Comparison of ENCODE assay signal across 13 cellular contexts in the genomic region with DNA sequence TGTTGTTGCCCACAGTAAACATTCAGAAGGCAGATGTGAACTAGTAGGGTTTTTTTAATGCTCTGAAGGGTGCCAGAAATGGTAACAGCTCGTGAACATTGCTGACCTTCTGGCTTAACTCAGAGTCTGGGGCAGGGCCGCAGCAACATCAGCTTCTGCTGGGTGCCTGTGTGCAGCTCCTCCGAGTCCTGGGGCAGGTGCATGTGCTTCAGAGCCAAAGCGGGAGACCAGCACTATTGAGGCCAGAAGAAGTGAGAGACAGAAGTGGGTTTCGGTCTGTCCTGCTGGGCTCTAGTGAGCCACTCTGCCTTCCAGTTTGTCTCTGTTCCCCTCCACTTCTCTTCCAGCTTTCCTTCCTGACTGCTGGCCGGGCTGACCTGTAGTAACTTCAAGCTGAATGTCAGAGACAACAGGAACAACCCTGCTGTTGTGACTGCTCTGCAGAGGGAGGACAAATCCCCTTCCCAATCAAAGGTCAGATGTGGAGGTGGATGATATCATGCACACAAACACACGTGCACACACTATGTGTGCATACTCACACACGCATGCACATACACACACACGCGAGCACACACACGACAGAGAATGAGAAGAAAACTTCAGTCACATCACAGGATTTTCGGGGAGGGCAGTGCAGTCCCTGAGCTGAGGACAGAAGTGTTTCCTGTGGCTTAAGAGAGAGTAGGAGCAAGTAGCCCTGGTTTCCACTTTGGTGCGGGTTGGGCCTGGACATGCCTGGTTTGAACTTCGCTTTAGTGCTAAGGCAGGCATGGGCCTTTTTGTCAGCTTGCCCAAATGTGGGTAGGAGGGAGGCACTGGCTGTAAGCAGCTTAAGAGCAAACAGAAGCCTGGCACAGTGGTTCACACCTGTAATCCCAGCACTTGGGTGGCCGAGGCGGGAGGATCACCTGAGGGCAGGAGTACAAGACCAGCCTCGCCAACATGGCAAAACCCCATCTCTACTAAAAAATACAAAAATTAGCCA. TPM values are rescaled to one million over a fixed set of nuclear protein-coding genes. Genes with fewer than 3 reads are reported as not detected.
A peak's percentile ranks its signal among the peaks of the same experiment; 100 is the strongest.
DNase-seq lines count a peak whose midpoint lies in the region; ATAC-seq, FAIRE-seq and TF ChIP-seq lines count a peak whose summit lies in the region.
"Not testable (repeated sequence)": the region's sequence is repeated elsewhere in the genome, so short reads cannot be mapped to it uniquely, and the experiment has no call there.
"Had no signal": no experiment of that assay in that cellular context is flagged by ENCODE, and none has a peak within 500 bp of the region (broad histone marks: within the 10 kb centered on the region; RNA-seq: fewer than 3 reads in every experiment).

No MANE protein-coding gene starts in this region.

- FAIRE-seq in GM18507 (lab: Jason Lieb, UNC) = peak; percentile 52

- H3K27ac Mint-ChIP-seq in T-helper 1 cell treated with Interleukin-12 subunit alpha and Interleukin-12 subunit beta and Interleukin-4 antibody, amounts not matched to agents 30 μg/mL and 1 μg/mL, for 36 hours = peak overlapping the region; percentile 26
- H3K27ac Mint-ChIP-seq in activated T-helper 17 cell treated with anti-CD3 and anti-CD28 coated beads, Interleukin-2, amount 50 U/mL, for 72 hours = not testable (repeated sequence)
- H3K27ac Mint-ChIP-seq in endothelial cell (ENCODE audit: unreplicated experiment) (peak overlapping the region; percentile 80), progenitor cell of endocrine pancreas (peak overlapping the region; percentile 22)

- not testable (repeated sequence) for H3K27me3 Mint-ChIP-seq in T-helper 1 cell treated with Interleukin-12 subunit alpha and Interleukin-12 subunit beta and Interleukin-4 antibody, amounts not matched to agents 30 μg/mL and 1 μg/mL, for 36 hours (ENCODE audit: low read depth); activated T-helper 17 cell treated with anti-CD3 and anti-CD28 coated beads, Interleukin-2, amount 50 U/mL, for 72 hours; endothelial cell (ENCODE audit: unreplicated experiment); progenitor cell of endocrine pancreas

- TF ChIP-seq CTCF in endothelial cell (IDR thresholded peaks at IDR 0.05; ENCODE audit: unreplicated experiment); progenitor cell of endocrine pancreas (IDR thresholded peaks at IDR 0.05; ENCODE audit: unreplicated experiment): not testable (repeated sequence)

- not testable (repeated sequence) for H3K9me3 Mint-ChIP-seq in T-helper 1 cell treated with Interleukin-12 subunit alpha and Interleukin-12 subunit beta and Interleukin-4 antibody, amounts not matched to agents 30 μg/mL and 1 μg/mL, for 36 hours; activated T-helper 17 cell treated with anti-CD3 and anti-CD28 coated beads, Interleukin-2, amount 50 U/mL, for 72 hours; endothelial cell (ENCODE audit: unreplicated experiment); progenitor cell of endocrine pancreas (ENCODE audit: low read depth)

- H3K4me3 Mint-ChIP-seq in T-helper 1 cell treated with Interleukin-12 subunit alpha and Interleukin-12 subunit beta and Interleukin-4 antibody, amounts not matched to agents 30 μg/mL and 1 μg/mL, for 36 hours; progenitor cell of endocrine pancreas (ENCODE audit: low read depth): not testable (repeated sequence)
- peak overlapping the region; percentile 12 for H3K4me3 Mint-ChIP-seq in activated T-helper 17 cell treated with anti-CD3 and anti-CD28 coated beads, Interleukin-2, amount 50 U/mL, for 72 hours
- peak overlapping the region; percentile 27 for H3K4me3 Mint-ChIP-seq in endothelial cell (ENCODE audit: unreplicated experiment)

- not testable (repeated sequence) for DNase-seq in GM18507 (ENCODE audit: extremely low spot score, insufficient read length, low read depth); endothelial cell (ENCODE audit: low spot score); progenitor cell of endocrine pancreas (ENCODE audit: low spot score, unreplicated experiment)
- DNase-seq in mesenteric fat pad (ENCODE audit: low spot score) = peak; percentile 41

- not testable (repeated sequence) for H3K36me3 Mint-ChIP-seq in T-helper 1 cell treated with Interleukin-12 subunit alpha and Interleukin-12 subunit beta and Interleukin-4 antibody, amounts not matched to agents 30 μg/mL and 1 μg/mL, for 36 hours (ENCODE audit: low read depth); activated T-helper 17 cell treated with anti-CD3 and anti-CD28 coated beads, Interleukin-2, amount 50 U/mL, for 72 hours (ENCODE audit: low read depth); endothelial cell (ENCODE audit: low read depth, unreplicated experiment); progenitor cell of endocrine pancreas (ENCODE audit: insufficient read depth)

- peak; percentile 81 for ATAC-seq in HG03521 (IDR thresholded peaks at IDR 0.05; ENCODE audit: unreplicated experiment)
- ATAC-seq in activated T-helper 17 cell treated with anti-CD3 and anti-CD28 coated beads, Interleukin-2, amount 50 U/mL, for 72 hours (replicated peaks) = not testable (repeated sequence)

- H3K4me1 Mint-ChIP-seq in T-helper 1 cell treated with Interleukin-12 subunit alpha and Interleukin-12 subunit beta and Interleukin-4 antibody, amounts not matched to agents 30 μg/mL and 1 μg/mL, for 36 hours (ENCODE audit: low read depth) = peaks cover 14% of the 10 kb centered on the region
- H3K4me1 Mint-ChIP-seq in activated T-helper 17 cell treated with anti-CD3 and anti-CD28 coated beads, Interleukin-2, amount 50 U/mL, for 72 hours; progenitor cell of endocrine pancreas (ENCODE audit: low read depth): not testable (repeated sequence)
- peaks cover 22% of the 10 kb centered on the region for H3K4me1 Mint-ChIP-seq in endothelial cell (ENCODE audit: unreplicated experiment)

RNA-seq across cellular contexts. Expression of gene OLAH, which starts 19.4 kb away (rescaled TPM):
- 1 to 10 TPM; 1.3 to 6.6 TPM for total RNA-seq in activated T-helper 17 cell treated with anti-CD3 and anti-CD28 coated beads, Interleukin-2, amount 50 U/mL, for 72 hours
- total RNA-seq in endothelial cell (ENCODE audit: unreplicated experiment) = 0.54 TPM
- 2.0 TPM for total RNA-seq in mesenteric fat pad
- not detected in 2 replicates for total RNA-seq in progenitor cell of endocrine pancreas
- total RNA-seq: B cell, GM23248, HFFc6, OCI-LY7, Peyer's patch, SJCRH30 had no signal
